19 cellular contexts compared by ENCODE assay signal in genomic region chr6:33794910-33795615, GRCh38. TPM values are rescaled to one million over a fixed set of nuclear protein-coding genes. Genes with fewer than 3 reads are reported as not detected.
A peak's percentile ranks its signal among the peaks of the same experiment; 100 is the strongest.
DNase-seq lines count a peak whose midpoint lies in the region; ATAC-seq, FAIRE-seq and TF ChIP-seq lines count a peak whose summit lies in the region.
"Had no signal": no experiment of that assay in that cellular context is flagged by ENCODE, and none has a peak within 500 bp of the region (broad histone marks: within the 10 kb centered on the region; RNA-seq: fewer than 3 reads in every experiment).

No MANE protein-coding gene starts in this region.

- no peaks in the 10 kb centered on the region for H3K9me3 ChIP-seq in HepG2 (ENCODE audit: low read length)
- no peaks in the 10 kb centered on the region for H3K9me3 ChIP-seq in right lobe of liver
- no peaks in the 10 kb centered on the region for H3K9me3 ChIP-seq in MG63
- H3K9me3 ChIP-seq: ovary, stomach had no signal

- peak in 1 of 2 experiments; percentile 25; a peak in 1 of 4 replicates for TF ChIP-seq EP300 in HepG2 (IDR thresholded peaks at IDR 0.05; ENCODE audit: low read depth in 2 of 2, low read length in 2 of 2)
- no peak for TF ChIP-seq EP300 in HepG2 (CRISPR knock-in tag; IDR thresholded peaks at IDR 0.05; ENCODE audit: borderline replicate concordance)

- in situ Hi-C loops in HepG2 (cut with HindIII; ENCODE audit: extremely low pct_ligation_motif_present, low pct_unique_long_range_greater_than_20kb), result no loop called here

- H3K4me2 ChIP-seq in HepG2 (ENCODE audit: low read depth, low read length), result peak overlapping the region; percentile 19
- H3K4me2 ChIP-seq: smooth muscle cell had no signal

- no peak overlapping the region for H3K9ac ChIP-seq in HepG2 (ENCODE audit: insufficient read depth, low read depth, low read length)

- peak; percentile 67 for FAIRE-seq in HepG2 (lab: Jason Lieb, UNC)

- no peak for TF ChIP-seq RAD21 in HepG2 (CRISPR knock-in tag; IDR thresholded peaks at IDR 0.05)

- 0 out of 2 replicates have a peak, but pooled peaks have one; percentile 37 for TF ChIP-seq CTCF in HepG2 (CRISPR knock-in tag; IDR thresholded peaks at IDR 0.05)
- no peak for TF ChIP-seq CTCF in right lobe of liver (IDR thresholded peaks at IDR 0.05)

- DNase-seq in HepG2 (ENCODE audit: low spot score), result peak; percentile 40
- DNase-seq in right lobe of liver, result no peak
- peak; percentile 25 for DNase-seq in NCI-H82 treated with DMSO at 0.1 percent for 48 hours (lab: John Stamatoyannopoulos, UW; ENCODE audit: unreplicated experiment)
- peak; percentile 63 for DNase-seq in iPS-NIHi11 (ENCODE audit: low spot score)
- no peak for DNase-seq in NCI-H748 treated with DMSO at 0.1 percent for 48 hours (lab: John Stamatoyannopoulos, UW)
- DNase-seq in MG63, result no peak
- DNase-seq in T1000 (lab: John Stamatoyannopoulos, UW), result no peak
- DNase-seq: activated CD8-positive, alpha-beta memory T cell treated with anti-CD3 and anti-CD28 coated beads, Interleukin-2, amount 50 U/mL, for 48 hours; foreskin keratinocyte; GOT3; NCI-H2029; ovary; stomach; SW 1271 had no signal

- TF ChIP-seq POLR2A in HepG2 (IDR thresholded peaks at IDR 0.05; ENCODE audit: insufficient read depth in 1 of 2, low read depth in 2 of 2, low read length in 2 of 2) (no peak), right lobe of liver (IDR thresholded peaks at IDR 0.05) (no peak)

- no peak overlapping the region for H2AFZ ChIP-seq in HepG2 (ENCODE audit: low read length)

- H3K27me3 ChIP-seq in HepG2 (ENCODE audit: control insufficient read depth in 1 of 2, insufficient read depth in 2 of 2, low read length in 2 of 2) (peaks cover 5 to 52% of the 10 kb centered on the region in 2 experiments; a peak in 4 of 5 replicates), right lobe of liver (no peaks in the 10 kb centered on the region), MG63 (no peaks in the 10 kb centered on the region)
- H3K27me3 ChIP-seq: ovary had no signal

- H3K79me2 ChIP-seq in HepG2 (ENCODE audit: insufficient read depth, low read length), result no peaks in the 10 kb centered on the region

- H4K20me1 ChIP-seq in HepG2 (ENCODE audit: insufficient read depth, low read length), result no peaks in the 10 kb centered on the region

- ATAC-seq in HepG2 (peak; percentile 70), right lobe of liver (no peak), HG03378 (IDR thresholded peaks at IDR 0.05; ENCODE audit: unreplicated experiment) (no peak)
- ATAC-seq: foreskin keratinocyte had no signal

- peaks cover 32% of the 10 kb centered on the region for H3K4me1 ChIP-seq in HepG2 (ENCODE audit: insufficient read depth, low read length)
- no peaks in the 10 kb centered on the region for H3K4me1 ChIP-seq in right lobe of liver
- H3K4me1 ChIP-seq: foreskin keratinocyte, stomach had no signal

- POLR2A ChIA-PET in HepG2 (lab: Yijun Ruan, JAX), result interaction anchor here (1.0 kb wide), 1 partner anchor 46 kb away, joined by 3 read pairs; no protein-coding TSS in a partner anchor

- peak overlapping the region in 1 of 3 experiments; percentile 8; a peak in 1 of 6 replicates for H3K4me3 ChIP-seq in HepG2 (replicated peaks in 1 of 3; ENCODE audit: insufficient read depth in 1 of 3, low read depth in 2 of 3, low read length in 3 of 3)
- no peak overlapping the region for H3K4me3 ChIP-seq in right lobe of liver
- H3K4me3 ChIP-seq in MG63, result no peak overlapping the region
- H3K4me3 ChIP-seq: ovary, smooth muscle cell, stomach had no signal

- H3K36me3 ChIP-seq in HepG2 (replicated peaks in 1 of 2; ENCODE audit: control insufficient read depth in 1 of 2, insufficient read depth in 2 of 2, low read length in 2 of 2) (no peaks in the 10 kb centered on the region), right lobe of liver (no peaks in the 10 kb centered on the region), MG63 (no peaks in the 10 kb centered on the region)
- H3K36me3 ChIP-seq: ovary, stomach had no signal

- CTCF ChIA-PET in HepG2 (lab: Yijun Ruan, JAX; ENCODE audit: low intra/inter-chr PET ratio, low total read pairs), result no interaction called here

- 4% methylated on average over 8 of the region's 13 CpGs for WGBS in HepG2 (ENCODE audit: low lambda C conversion rate)
- whole genome bisulfite sequencing in right lobe of liver (ENCODE audit: insufficient coverage, low coverage, low lambda C conversion rate, missing lambda C conversion rate), result 6% methylated on average over 4 of the region's 13 CpGs

- H3K27ac ChIP-seq in HepG2 (ENCODE audit: extremely low read length, insufficient read depth, low read length) (no peak overlapping the region), right lobe of liver (no peak overlapping the region)
- H3K27ac ChIP-seq: foreskin keratinocyte, HL-60, ovary, stomach had no signal

- no TSS peak for BruUV-seq in HepG2 (replicated peaks; lab: Mats Ljungman, UMichigan)

- intact Hi-C loops in HepG2 (cut with micrococcal nuclease; ENCODE audit: unreplicated experiment) (loop anchor here (1.0 kb wide), 1 partner anchor 35 kb away; no protein-coding TSS in a partner anchor), right lobe of liver (cut with DNase I) (no loop called here)

RNA-seq across cellular contexts. Expression of gene LEMD2, which starts 6.1 kb away (rescaled TPM):
- total RNA-seq in HepG2 (2016; rRNA removed; fragmentation: Illumina TruSeq; extraction: Trizol), result 17.9 and 45.2 TPM in 2 replicates
- 14.2 and 15.8 TPM in 2 replicates for total RNA-seq in HepG2 (2016; cell fraction: cytosol; rRNA removed; fragmentation: Illumina TruSeq; extraction: Trizol; ENCODE audit: low read depth)
- total RNA-seq in HepG2 (2016; cell fraction: insoluble cytoplasmic fraction; rRNA removed; fragmentation: Illumina TruSeq; extraction: Trizol), result 16.3 and 48.1 TPM in 2 replicates
- 19.9 and 22.2 TPM in 2 replicates for total RNA-seq in HepG2 (2016; cell fraction: membrane; rRNA removed; fragmentation: Illumina TruSeq; extraction: Trizol)
- total RNA-seq in HepG2 (2016; cell fraction: nucleus; rRNA removed; fragmentation: Illumina TruSeq; extraction: Trizol), result 44.0 and 55.5 TPM in 2 replicates
- 62.9 and 76.2 TPM in 2 replicates for polyA plus RNA-seq in HepG2 (2011; rRNA removed)
- polyA plus RNA-seq in HepG2 (2011; cell fraction: cytosol; rRNA removed), result 45.0 and 49.7 TPM in 2 replicates
- polyA plus RNA-seq in HepG2 (2011; cell fraction: nucleus; rRNA removed), result 115 and 140 TPM in 2 replicates
- polyA plus RNA-seq in HepG2 (2012), result 46.9 and 65.3 TPM in 2 replicates
- polyA plus RNA-seq in HepG2 (2016; cell fraction: cytosol; fragmentation: Illumina TruSeq; extraction: Trizol; ENCODE audit: low read depth), result 6.6 and 7.4 TPM in 2 replicates
- 14.0 and 18.6 TPM in 2 replicates for polyA plus RNA-seq in HepG2 (2016; cell fraction: insoluble cytoplasmic fraction; fragmentation: Illumina TruSeq; extraction: Trizol; ENCODE audit: low read depth)
- polyA plus RNA-seq in HepG2 (2016; cell fraction: membrane; fragmentation: Illumina TruSeq; extraction: Trizol; ENCODE audit: low read depth), result 12.6 and 12.8 TPM in 2 replicates
- 87.5 and 97.1 TPM in 2 replicates for polyA plus RNA-seq in HepG2 (2016; cell fraction: nucleus; fragmentation: Illumina TruSeq; extraction: Trizol; ENCODE audit: insufficient read depth, low read depth)
- polyA minus RNA-seq in HepG2 (2011; rRNA and poly(A)+ RNA removed; ENCODE audit: low replicate concordance), result 43.4 and 90.0 TPM in 2 replicates
- polyA minus RNA-seq in HepG2 (2011; cell fraction: cytosol; rRNA and poly(A)+ RNA removed), result 30.7 and 35.8 TPM in 2 replicates
- 80.9 and 103 TPM in 2 replicates for polyA minus RNA-seq in HepG2 (2011; cell fraction: nucleus; rRNA and poly(A)+ RNA removed)
- total RNA-seq in right lobe of liver, result 10 to 100 TPM; 17.8 to 28.0 (median 21.8) TPM
- 30.5 and 36.0 TPM in 2 replicates for total RNA-seq in MG63 (2014; rRNA removed; shearing (Covaris generic); ENCODE audit: low replicate concordance)

RNA-seq across cellular contexts. Expression of gene MLN, which starts 8.7 kb away (rescaled TPM):
- total RNA-seq in HepG2 (2016; rRNA removed; fragmentation: Illumina TruSeq; extraction: Trizol), result not detected in 2 replicates
- total RNA-seq in HepG2 (2016; cell fraction: cytosol; rRNA removed; fragmentation: Illumina TruSeq; extraction: Trizol; ENCODE audit: low read depth), result not detected in 2 replicates
- not detected in 2 replicates for total RNA-seq in HepG2 (2016; cell fraction: insoluble cytoplasmic fraction; rRNA removed; fragmentation: Illumina TruSeq; extraction: Trizol)
- not detected in 2 replicates for total RNA-seq in HepG2 (2016; cell fraction: membrane; rRNA removed; fragmentation: Illumina TruSeq; extraction: Trizol)
- total RNA-seq in HepG2 (2016; cell fraction: nucleus; rRNA removed; fragmentation: Illumina TruSeq; extraction: Trizol), result not detected in 2 replicates
- polyA plus RNA-seq in HepG2 (2011; rRNA removed), result not detected in 2 replicates
- not detected in 2 replicates for polyA plus RNA-seq in HepG2 (2011; cell fraction: cytosol; rRNA removed)
- polyA plus RNA-seq in HepG2 (2011; cell fraction: nucleus; rRNA removed), result not detected in 2 replicates
- not detected in 2 replicates for polyA plus RNA-seq in HepG2 (2012)
- not detected in 2 replicates for polyA plus RNA-seq in HepG2 (2016; cell fraction: cytosol; fragmentation: Illumina TruSeq; extraction: Trizol; ENCODE audit: low read depth)
- polyA plus RNA-seq in HepG2 (2016; cell fraction: insoluble cytoplasmic fraction; fragmentation: Illumina TruSeq; extraction: Trizol; ENCODE audit: low read depth), result not detected in 2 replicates
- polyA plus RNA-seq in HepG2 (2016; cell fraction: membrane; fragmentation: Illumina TruSeq; extraction: Trizol; ENCODE audit: low read depth), result not detected in 2 replicates
- not detected in 2 replicates for polyA plus RNA-seq in HepG2 (2016; cell fraction: nucleus; fragmentation: Illumina TruSeq; extraction: Trizol; ENCODE audit: insufficient read depth, low read depth)
- not detected in 2 replicates for polyA minus RNA-seq in HepG2 (2011; rRNA and poly(A)+ RNA removed; ENCODE audit: low replicate concordance)
- not detected in 2 replicates for polyA minus RNA-seq in HepG2 (2011; cell fraction: cytosol; rRNA and poly(A)+ RNA removed)
- polyA minus RNA-seq in HepG2 (2011; cell fraction: nucleus; rRNA and poly(A)+ RNA removed), result not detected in 2 replicates
- not detected for total RNA-seq in right lobe of liver
- not detected in 2 replicates for total RNA-seq in MG63 (2014; rRNA removed; shearing (Covaris generic); ENCODE audit: low replicate concordance)
- total RNA-seq: cardiac septum, foreskin keratinocyte, OCI-LY7, ovary, smooth muscle cell, stomach had no signal
- polyA plus RNA-seq: foreskin keratinocyte, ovary, smooth muscle cell, stomach had no signal

RNA-seq across cellular contexts. Expression of gene IP6K3, which starts 48.4 kb away (rescaled TPM):
- total RNA-seq in HepG2 (2016; rRNA removed; fragmentation: Illumina TruSeq; extraction: Trizol) (0.11 and 0.44 TPM in 2 replicates), right lobe of liver (10 to 100 TPM in 3 of 6 experiments, 1 to 10 TPM in 3; 4.8 to 28.0 (median 9.7) TPM)
- 0.18 and 0.40 TPM in 2 replicates for total RNA-seq in HepG2 (2016; cell fraction: cytosol; rRNA removed; fragmentation: Illumina TruSeq; extraction: Trizol; ENCODE audit: low read depth)
- total RNA-seq in HepG2 (2016; cell fraction: insoluble cytoplasmic fraction; rRNA removed; fragmentation: Illumina TruSeq; extraction: Trizol), result 0.28 and 0.52 TPM in 2 replicates
- total RNA-seq in HepG2 (2016; cell fraction: membrane; rRNA removed; fragmentation: Illumina TruSeq; extraction: Trizol), result 0.17 TPM in 1 of 2 replicates, not detected in the other
- total RNA-seq in HepG2 (2016; cell fraction: nucleus; rRNA removed; fragmentation: Illumina TruSeq; extraction: Trizol), result 0.53 TPM in 2 replicates
- polyA plus RNA-seq in HepG2 (2011; rRNA removed), result 0.18 and 0.48 TPM in 2 replicates
- polyA plus RNA-seq in HepG2 (2011; cell fraction: cytosol; rRNA removed), result 0.16 and 0.22 TPM in 2 replicates
- 0.63 and 0.76 TPM in 2 replicates for polyA plus RNA-seq in HepG2 (2011; cell fraction: nucleus; rRNA removed)
- 0.13 TPM in 1 of 2 replicates, not detected in the other for polyA plus RNA-seq in HepG2 (2012)
- polyA plus RNA-seq in HepG2 (2016; cell fraction: cytosol; fragmentation: Illumina TruSeq; extraction: Trizol; ENCODE audit: low read depth), result 0.20 and 0.21 TPM in 2 replicates
- 0.20 and 0.22 TPM in 2 replicates for polyA plus RNA-seq in HepG2 (2016; cell fraction: insoluble cytoplasmic fraction; fragmentation: Illumina TruSeq; extraction: Trizol; ENCODE audit: low read depth)
- polyA plus RNA-seq in HepG2 (2016; cell fraction: membrane; fragmentation: Illumina TruSeq; extraction: Trizol; ENCODE audit: low read depth), result 0.86 TPM in 1 of 2 replicates, not detected in the other
- polyA plus RNA-seq in HepG2 (2016; cell fraction: nucleus; fragmentation: Illumina TruSeq; extraction: Trizol; ENCODE audit: insufficient read depth, low read depth), result 0.40 and 0.75 TPM in 2 replicates
- polyA minus RNA-seq in HepG2 (2011; rRNA and poly(A)+ RNA removed; ENCODE audit: low replicate concordance), result 0.18 TPM in 1 of 2 replicates, not detected in the other
- 0.30 TPM in 1 of 2 replicates, not detected in the other for polyA minus RNA-seq in HepG2 (2011; cell fraction: cytosol; rRNA and poly(A)+ RNA removed)
- polyA minus RNA-seq in HepG2 (2011; cell fraction: nucleus; rRNA and poly(A)+ RNA removed), result 0.62 TPM in 1 of 2 replicates, not detected in the other
- not detected in 2 replicates for total RNA-seq in MG63 (2014; rRNA removed; shearing (Covaris generic); ENCODE audit: low replicate concordance)
- total RNA-seq: foreskin keratinocyte, OCI-LY7 had no signal
- polyA plus RNA-seq: foreskin keratinocyte had no signal

Comparison
In these comparisons a context has a peak if more than half of its experiments do, and no peak if none do; other contexts are left out.
1. DNase-seq: peak in HepG2 (single experiment), NCI-H82 treated with DMSO at 0.1 percent for 48 hours (single experiment) and iPS-NIHi11 (single experiment); none in right lobe of liver (0 of 3), NCI-H748 treated with DMSO at 0.1 percent for 48 hours (single experiment), MG63 (single experiment) and T1000 (single experiment).